Comparison of ENCODE assay signal across 8 cellular contexts in genomic region chr6:161393839-161394364, GRCh38.
DNase-seq lines count a peak whose midpoint lies in the region; ATAC-seq and TF ChIP-seq lines count a peak whose summit lies in the region.

No MANE protein-coding gene starts in this region.

- peak overlapping the region; percentile 46; the same call in 1 of the 2 replicates for H3K4me2 ChIP-seq in DND-41 (ENCODE audit: insufficient read depth, low read length)
- peak overlapping the region; percentile 81 for H3K4me2 ChIP-seq in fibroblast of lung (ENCODE audit: extremely low read depth, insufficient read depth, low read length)

- H3K36me3 ChIP-seq in DND-41 (ENCODE audit: insufficient read depth, low read length) = no peaks in the 10 kb centered on the region
- H3K36me3 ChIP-seq in fibroblast of lung (ENCODE audit: control insufficient read depth, insufficient read depth, low read length) = no peaks in the 10 kb centered on the region
- no peaks in the 10 kb centered on the region for H3K36me3 ChIP-seq in neuron (ENCODE audit: insufficient read depth, low read length)
- no peaks in the 10 kb centered on the region for H3K36me3 ChIP-seq in upper lobe of left lung

- WGBS in upper lobe of left lung, 2 donors = 13 to 15% methylated on average over 7 of the region's 7 CpGs

- DNase-seq in DND-41 (peak; percentile 55), HK-2 (ENCODE audit: unreplicated experiment) (peak; percentile 29), NCI-H748 treated with DMSO at 0.1 percent for 48 hours (lab: John Stamatoyannopoulos, UW) (peak; percentile 58), fibroblast of lung (ENCODE audit: low read depth in 2 of 2) (peak; percentile 90 to 92), upper lobe of left lung (peak in 1 of 2 donors; percentile 58)
- peak; percentile 23 for DNase-seq in activated CD8-positive, alpha-beta memory T cell treated with anti-CD3 and anti-CD28 coated beads, Interleukin-2, amount 50 U/mL, for 1 hour (ENCODE audit: extremely low read depth)

- H3K4me1 ChIP-seq in DND-41 (ENCODE audit: insufficient read depth, low read length) (peaks cover 6% of the 10 kb centered on the region; the same call in 1 of the 2 replicates), fibroblast of lung (ENCODE audit: control insufficient read depth, extremely low read depth, insufficient read depth, low read length) (no peaks in the 10 kb centered on the region), neuron (ENCODE audit: insufficient read depth, low read length) (peaks cover 26% of the 10 kb centered on the region), upper lobe of left lung (peaks cover 0 to 3% (median 0%) of the 10 kb centered on the region in 4 donors)

- ATAC-seq in DND-41 (ENCODE audit: insufficient read depth, low read depth) = peak; percentile 98
- peak; percentile 100 for ATAC-seq in GM21390 (IDR thresholded peaks at IDR 0.05; ENCODE audit: unreplicated experiment)
- peak; percentile 74 to 94 for ATAC-seq in upper lobe of left lung (ENCODE audit: low FRiP score in 2 of 2)

- peak; percentile 70 for TF ChIP-seq CTCF in DND-41 (IDR thresholded peaks at IDR 0.05; ENCODE audit: borderline replicate concordance, extremely low read depth, low read length, poor library complexity, severe bottlenecking)
- peak; percentile 63 to 64 for TF ChIP-seq CTCF in fibroblast of lung (conservative IDR thresholded peaks at IDR 0.05 in 1 of 2, IDR thresholded peaks at IDR 0.05 in 1 of 2; ENCODE audit: low read depth in 1 of 2, low read length in 2 of 2)
- TF ChIP-seq CTCF in upper lobe of left lung (IDR thresholded peaks at IDR 0.05) = peak in 4 of 6 experiments; percentile 32 to 66 (median 49)

- H3K27ac ChIP-seq in DND-41 (ENCODE audit: low read length) (no peak overlapping the region), fibroblast of lung (ENCODE audit: insufficient read depth, low read length) (no peak overlapping the region), upper lobe of left lung (no peak overlapping the region)

- H2AFZ ChIP-seq in DND-41 (ENCODE audit: low read depth, low read length) = peak overlapping the region; percentile 53; the same call in 1 of the 2 replicates
- peak overlapping the region; percentile 57 for H2AFZ ChIP-seq in fibroblast of lung (ENCODE audit: low read length)
- H2AFZ ChIP-seq in neuron (ENCODE audit: low read depth, low read length) = peak overlapping the region; percentile 71

- TF ChIP-seq POLR2A in upper lobe of left lung (IDR thresholded peaks at IDR 0.05) = no peak

- H3K79me2 ChIP-seq in DND-41 (ENCODE audit: insufficient read depth, low read length) (no peaks in the 10 kb centered on the region), fibroblast of lung (ENCODE audit: control insufficient read depth, insufficient read depth, low read length) (no peaks in the 10 kb centered on the region)

- H3K9me3 ChIP-seq in DND-41 (ENCODE audit: insufficient read depth, low read length, severe bottlenecking) (peaks cover 3% of the 10 kb centered on the region), fibroblast of lung (ENCODE audit: control insufficient read depth, insufficient read depth, low read depth, low read length) (no peaks in the 10 kb centered on the region), neuron (ENCODE audit: low read length) (no peaks in the 10 kb centered on the region), upper lobe of left lung (no peaks in the 10 kb centered on the region)

- no peaks in the 10 kb centered on the region for H4K20me1 ChIP-seq in DND-41 (ENCODE audit: insufficient read depth, low read length)
- no peaks in the 10 kb centered on the region for H4K20me1 ChIP-seq in fibroblast of lung (ENCODE audit: control insufficient read depth, extremely low read depth, insufficient read depth, low read length)

- H3K4me3 ChIP-seq in DND-41 (ENCODE audit: low read depth in 1 of 2, low read length in 2 of 2) (no peak overlapping the region), fibroblast of lung (replicated peaks in 1 of 4; ENCODE audit: control extremely low read depth in 1 of 4, insufficient read depth in 1 of 4, low read depth in 3 of 4, low read length in 4 of 4) (peak overlapping the region in 2 of 4 experiments; percentile 25 to 28), neuron (ENCODE audit: low read length) (peak overlapping the region; percentile 26), upper lobe of left lung (no peak overlapping the region)

- TF ChIP-seq EP300 in upper lobe of left lung (IDR thresholded peaks at IDR 0.05) = no peak

- H3K27me3 ChIP-seq in DND-41 (ENCODE audit: insufficient read depth, low read length, poor library complexity) = no peaks in the 10 kb centered on the region
- H3K27me3 ChIP-seq in fibroblast of lung (ENCODE audit: control insufficient read depth, insufficient read depth, low read length) = no peaks in the 10 kb centered on the region
- no peaks in the 10 kb centered on the region for H3K27me3 ChIP-seq in neuron (ENCODE audit: insufficient read depth, low read length)
- no peaks in the 10 kb centered on the region for H3K27me3 ChIP-seq in upper lobe of left lung

- H3K9ac ChIP-seq in DND-41 (ENCODE audit: low read depth, low read length) = no peak overlapping the region
- no peak overlapping the region for H3K9ac ChIP-seq in fibroblast of lung (ENCODE audit: insufficient read depth, low read length)
